Comparison of ENCODE assay signal across 1 cellular context in genomic region chr22:46362221-46362933, GRCh38.
A peak's percentile ranks its signal among the peaks of the same experiment; 100 is the strongest.
TF ChIP-seq lines count a peak whose summit lies in the region.

No MANE protein-coding gene starts in this region.

TF ChIP-seq in HepG2, 621 proteins besides CTCF, POLR2A, EP300 and RAD21 (continued from another document and continues in another):
- TF ChIP-seq ELF1 (CRISPR knock-in tag; IDR thresholded peaks at IDR 0.05) (peak; percentile 53; the same call in 1 of the 2 replicates), ZNF878 (CRISPR knock-in tag; IDR thresholded peaks at IDR 0.05) (no peak), ZNF816 (CRISPR knock-in tag; IDR thresholded peaks at IDR 0.05; ENCODE audit: borderline replicate concordance) (no peak), RFX3 (CRISPR knock-in tag; IDR thresholded peaks at IDR 0.05) (no peak), ZFP62 (CRISPR knock-in tag; IDR thresholded peaks at IDR 0.05) (no peak), HOXA3 (CRISPR knock-in tag; IDR thresholded peaks at IDR 0.05) (peak; percentile 72), HOXD1 (CRISPR knock-in tag; IDR thresholded peaks at IDR 0.05) (no peak), PLRG1 (conservative IDR thresholded peaks at IDR 0.05) (no peak), RXRA (CRISPR knock-in tag; IDR thresholded peaks at IDR 0.05) (peak; percentile 50; the same call in 1 of the 2 replicates), IRF2 (CRISPR knock-in tag; IDR thresholded peaks at IDR 0.05) (0 out of 2 replicates have a peak, but pooled peaks have one; percentile 36), PRMT3 (CRISPR knock-in tag; IDR thresholded peaks at IDR 0.05; ENCODE audit: borderline replicate concordance, low read depth) (no peak), ZNF101 (CRISPR knock-in tag; IDR thresholded peaks at IDR 0.05; ENCODE audit: borderline replicate concordance, low read depth) (no peak), ERF (CRISPR knock-in tag; IDR thresholded peaks at IDR 0.05) (peak; percentile 66; the same call in 1 of the 2 replicates), SATB2 (CRISPR knock-in tag; IDR thresholded peaks at IDR 0.05) (no peak), SMAD1 (CRISPR knock-in tag; IDR thresholded peaks at IDR 0.05; ENCODE audit: borderline replicate concordance, low read depth) (no peak), ZNF382 (CRISPR knock-in tag; IDR thresholded peaks at IDR 0.05; ENCODE audit: borderline replicate concordance) (no peak), ZNF556 (CRISPR knock-in tag; IDR thresholded peaks at IDR 0.05; ENCODE audit: borderline replicate concordance) (peak; percentile 21; the same call in 1 of the 2 replicates), PTBP1 (IDR thresholded peaks at IDR 0.05; ENCODE audit: low read depth, low read length, poor library complexity, severe bottlenecking) (no peak), GATAD2A (CRISPR knock-in tag; IDR thresholded peaks at IDR 0.05) (peak; percentile 64; the same call in 1 of the 2 replicates), PAXIP1 (CRISPR knock-in tag; conservative IDR thresholded peaks at IDR 0.05) (peak; percentile 82), TFAP4 (IDR thresholded peaks at IDR 0.05; ENCODE audit: borderline replicate concordance, low read depth) (peak; percentile 71; the same call in 1 of the 2 replicates), ZNF619 (CRISPR knock-in tag; IDR thresholded peaks at IDR 0.05) (no peak), NFKBIZ (CRISPR knock-in tag; IDR thresholded peaks at IDR 0.05) (0 out of 2 replicates have a peak, but pooled peaks have one; percentile 42), ZSCAN9 (CRISPR knock-in tag; IDR thresholded peaks at IDR 0.05; ENCODE audit: borderline replicate concordance) (no peak), FOXJ3 (CRISPR knock-in tag; IDR thresholded peaks at IDR 0.05; ENCODE audit: borderline replicate concordance) (no peak), ARNT (IDR thresholded peaks at IDR 0.05) (no peak), E2F2 (CRISPR knock-in tag; IDR thresholded peaks at IDR 0.05; ENCODE audit: borderline replicate concordance) (no peak), PHB2 (IDR thresholded peaks at IDR 0.05; ENCODE audit: partially characterized antibody) (no peak), SRSF9 (IDR thresholded peaks at IDR 0.05; ENCODE audit: borderline replicate concordance, insufficient read depth, low read depth, low read length, poor library complexity, severe bottlenecking) (no peak), ZNF766 (CRISPR knock-in tag; IDR thresholded peaks at IDR 0.05; ENCODE audit: borderline replicate concordance) (no peak), CSRNP2 (CRISPR knock-in tag; conservative IDR thresholded peaks at IDR 0.05; ENCODE audit: low read depth) (no peak), ZNF547 (CRISPR knock-in tag; IDR thresholded peaks at IDR 0.05) (peak; percentile 74; the same call in 1 of the 2 replicates), ZNF792 (CRISPR knock-in tag; IDR thresholded peaks at IDR 0.05) (no peak), SOX6 (IDR thresholded peaks at IDR 0.05) (no peak), SOX6 (CRISPR knock-in tag; IDR thresholded peaks at IDR 0.05) (peak; percentile 41; the same call in 1 of the 2 replicates), ZNF296 (CRISPR knock-in tag; conservative IDR thresholded peaks at IDR 0.05) (no peak), ATF7 (IDR thresholded peaks at IDR 0.05) (no peak), ATF7 (CRISPR knock-in tag; IDR thresholded peaks at IDR 0.05) (no peak), ATF4 (CRISPR knock-in tag; IDR thresholded peaks at IDR 0.05) (peak in 1 of 2 experiments; percentile 74; a peak in 2 of 4 replicates), ZNF567 (CRISPR knock-in tag; IDR thresholded peaks at IDR 0.05; ENCODE audit: borderline replicate concordance) (no peak), ZSCAN25 (CRISPR knock-in tag; IDR thresholded peaks at IDR 0.05) (peak; percentile 62; the same call in 1 of the 2 replicates), CC2D1A (CRISPR knock-in tag; IDR thresholded peaks at IDR 0.05) (no peak), ZBTB7B (CRISPR knock-in tag; IDR thresholded peaks at IDR 0.05) (no peak), RFX1 (IDR thresholded peaks at IDR 0.05) (no peak), ZNF136 (CRISPR knock-in tag; IDR thresholded peaks at IDR 0.05; ENCODE audit: low read depth) (no peak), ZNF563 (CRISPR knock-in tag; IDR thresholded peaks at IDR 0.05) (no peak), ATF7-NPFF (CRISPR knock-in tag; IDR thresholded peaks at IDR 0.05; ENCODE audit: low read depth) (no peak), ZNF543 (CRISPR knock-in tag; IDR thresholded peaks at IDR 0.05) (no peak), ZNF781 (CRISPR knock-in tag; IDR thresholded peaks at IDR 0.05; ENCODE audit: borderline replicate concordance, not compliant biosample characterization) (no peak), ZNF33B (CRISPR knock-in tag; IDR thresholded peaks at IDR 0.05) (no peak), SOX13 (IDR thresholded peaks at IDR 0.05) (no peak), SOX13 (CRISPR knock-in tag; conservative IDR thresholded peaks at IDR 0.05 in 1 of 2, IDR thresholded peaks at IDR 0.05 in 1 of 2) (0 out of 4 replicates have a peak, but pooled peaks of 1 of the 2 experiments have one; percentile 48), SMAD3 (CRISPR knock-in tag; IDR thresholded peaks at IDR 0.05) (no peak), AKAP8 (CRISPR knock-in tag; IDR thresholded peaks at IDR 0.05) (no peak), SRF (IDR thresholded peaks at IDR 0.05; ENCODE audit: low read depth, low read length) (no peak), ZNF3 (CRISPR knock-in tag; IDR thresholded peaks at IDR 0.05) (no peak), DDIT3 (CRISPR knock-in tag; IDR thresholded peaks at IDR 0.05) (no peak), FOXM1 (CRISPR knock-in tag; IDR thresholded peaks at IDR 0.05) (no peak), ZBTB21 (CRISPR knock-in tag; IDR thresholded peaks at IDR 0.05) (peak; percentile 76; the same call in 1 of the 2 replicates), POLR2G (IDR thresholded peaks at IDR 0.05; ENCODE audit: low read depth, low read length) (peak; percentile 23), TRAFD1 (CRISPR knock-in tag; IDR thresholded peaks at IDR 0.05; ENCODE audit: borderline replicate concordance) (no peak)
- TF ChIP-seq, protein P1, sequence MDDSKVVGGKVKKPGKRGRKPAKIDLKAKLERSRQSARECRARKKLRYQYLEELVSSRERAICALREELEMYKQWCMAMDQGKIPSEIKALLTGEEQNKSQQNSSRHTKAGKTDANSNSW (CRISPR knock-in tag; IDR thresholded peaks at IDR 0.05; ENCODE audit: borderline replicate concordance), result no peak
- TF ChIP-seq, protein P2, sequence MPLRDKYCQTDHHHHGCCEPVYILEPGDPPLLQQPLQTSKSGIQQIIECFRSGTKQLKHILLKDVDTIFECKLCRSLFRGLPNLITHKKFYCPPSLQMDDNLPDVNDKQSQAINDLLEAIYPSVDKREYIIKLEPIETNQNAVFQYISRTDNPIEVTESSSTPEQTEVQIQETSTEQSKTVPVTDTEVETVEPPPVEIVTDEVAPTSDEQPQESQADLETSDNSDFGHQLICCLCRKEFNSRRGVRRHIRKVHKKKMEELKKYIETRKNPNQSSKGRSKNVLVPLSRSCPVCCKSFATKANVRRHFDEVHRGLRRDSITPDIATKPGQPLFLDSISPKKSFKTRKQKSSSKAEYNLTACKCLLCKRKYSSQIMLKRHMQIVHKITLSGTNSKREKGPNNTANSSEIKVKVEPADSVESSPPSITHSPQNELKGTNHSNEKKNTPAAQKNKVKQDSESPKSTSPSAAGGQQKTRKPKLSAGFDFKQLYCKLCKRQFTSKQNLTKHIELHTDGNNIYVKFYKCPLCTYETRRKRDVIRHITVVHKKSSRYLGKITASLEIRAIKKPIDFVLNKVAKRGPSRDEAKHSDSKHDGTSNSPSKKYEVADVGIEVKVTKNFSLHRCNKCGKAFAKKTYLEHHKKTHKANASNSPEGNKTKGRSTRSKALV (CRISPR knock-in tag; IDR thresholded peaks at IDR 0.05), result no peak
- TF ChIP-seq, protein P3, sequence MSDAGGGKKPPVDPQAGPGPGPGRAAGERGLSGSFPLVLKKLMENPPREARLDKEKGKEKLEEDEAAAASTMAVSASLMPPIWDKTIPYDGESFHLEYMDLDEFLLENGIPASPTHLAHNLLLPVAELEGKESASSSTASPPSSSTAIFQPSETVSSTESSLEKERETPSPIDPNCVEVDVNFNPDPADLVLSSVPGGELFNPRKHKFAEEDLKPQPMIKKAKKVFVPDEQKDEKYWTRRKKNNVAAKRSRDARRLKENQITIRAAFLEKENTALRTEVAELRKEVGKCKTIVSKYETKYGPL (CRISPR knock-in tag; IDR thresholded peaks at IDR 0.05), result no peak
- TF ChIP-seq, protein P4, sequence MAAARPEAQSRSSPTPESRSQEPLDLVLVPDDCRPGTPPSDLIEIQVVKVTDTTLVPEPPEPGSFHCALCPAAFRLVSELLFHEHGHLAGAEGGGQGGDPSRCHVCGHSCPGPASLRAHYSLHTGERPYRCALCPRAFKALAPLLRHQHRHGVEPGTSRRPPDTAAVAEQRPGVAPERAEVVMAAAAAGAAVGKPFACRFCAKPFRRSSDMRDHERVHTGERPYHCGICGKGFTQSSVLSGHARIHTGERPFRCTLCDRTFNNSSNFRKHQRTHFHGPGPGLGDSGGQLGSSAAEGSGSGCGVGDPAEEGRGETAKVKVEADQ (CRISPR knock-in tag; IDR thresholded peaks at IDR 0.05; ENCODE audit: borderline replicate concordance), result peak; percentile 69; the same call in 1 of the 2 replicates
